15 cellular contexts compared by ENCODE assay signal in the genomic region with DNA sequence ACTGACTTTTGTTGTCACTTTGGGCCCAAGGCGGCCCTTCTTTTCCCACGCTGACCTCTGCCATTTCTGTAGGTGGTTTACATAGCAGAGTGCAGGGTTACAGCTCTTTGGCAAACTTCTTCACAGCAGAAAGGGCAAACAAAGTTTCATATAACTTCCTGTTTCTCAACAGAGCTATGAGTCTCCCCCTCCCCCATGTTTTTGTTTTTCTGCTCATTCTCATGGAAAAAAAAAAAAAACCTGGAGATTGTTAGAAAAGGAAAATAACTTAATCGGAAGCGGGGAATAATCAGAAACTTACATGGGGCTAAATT.
DNase-seq lines count a peak whose midpoint lies in the region; ATAC-seq, FAIRE-seq and TF ChIP-seq lines count a peak whose summit lies in the region.
"Had no signal": no experiment of that assay in that cellular context is flagged by ENCODE, and none has a peak within 500 bp of the region (broad histone marks: within the 10 kb centered on the region; RNA-seq: fewer than 3 reads in every experiment).

No MANE protein-coding gene starts in this region.

- H3K36me3 ChIP-seq in left ventricle myocardium inferior (no peaks in the 10 kb centered on the region), HepG2 (replicated peaks in 1 of 2; ENCODE audit: control insufficient read depth in 1 of 2, insufficient read depth in 2 of 2, low read length in 2 of 2) (no peaks in the 10 kb centered on the region)
- H3K36me3 ChIP-seq: SJCRH30 had no signal

- no peak for TF ChIP-seq RAD21 in HepG2 (CRISPR knock-in tag; IDR thresholded peaks at IDR 0.05)

- H3K4me1 ChIP-seq in left ventricle myocardium inferior, result no peaks in the 10 kb centered on the region
- H3K4me1 ChIP-seq in HepG2 (ENCODE audit: insufficient read depth, low read length), result peaks cover 14% of the 10 kb centered on the region
- H3K4me1 ChIP-seq: SJCRH30 had no signal

- WGBS in HepG2 (ENCODE audit: low lambda C conversion rate), result 31% methylated on average over 4 of the region's 4 CpGs

- peak overlapping the region; percentile 14; the same call in 1 of the 2 replicates for H3K4me2 ChIP-seq in HepG2 (ENCODE audit: low read depth, low read length)

- H3K4me1 Mint-ChIP-seq in chondrocyte (ENCODE audit: low read depth), result peaks cover 14% of the 10 kb centered on the region

- H2AFZ ChIP-seq in HepG2 (ENCODE audit: low read length), result no peak overlapping the region

- TF ChIP-seq CTCF in left ventricle myocardium inferior (IDR thresholded peaks at IDR 0.05; ENCODE audit: borderline replicate concordance) (no peak), HepG2 (CRISPR knock-in tag; IDR thresholded peaks at IDR 0.05) (no peak), chondrocyte (IDR thresholded peaks at IDR 0.05) (no peak)

- H3K4me3 ChIP-seq in left ventricle myocardium inferior (no peak overlapping the region), HepG2 (replicated peaks in 1 of 3; ENCODE audit: insufficient read depth in 1 of 3, low read depth in 2 of 3, low read length in 3 of 3) (no peak overlapping the region)
- H3K4me3 ChIP-seq: SJCRH30 had no signal

- DNase-seq in left ventricle myocardium inferior (no peak), Right ventricle myocardium inferior (ENCODE audit: missing footprints) (no peak), amniotic epithelial cell (ENCODE audit: low read depth) (peak; percentile 39), HepG2 (ENCODE audit: low spot score) (peak; percentile 7), activated gamma-delta T cell (lab: John Stamatoyannopoulos, UW) (no peak), NCI-H1417 (lab: John Stamatoyannopoulos, UW) (no peak), chondrocyte (ENCODE audit: low spot score) (no peak), HPDE6-E6E7 (ENCODE audit: extremely low spot score) (no peak)
- DNase-seq: ACHN; activated CD4-positive, CD25-positive, alpha-beta regulatory T cell; activated T-cell treated with anti-CD3 and anti-CD28 coated beads, Interleukin-2, amount 50 U/mL, for 24 hours; DMS153; NCI-H1048 had no signal

- H3K27ac Mint-ChIP-seq in chondrocyte (ENCODE audit: unreplicated experiment), result no peak overlapping the region
- H3K27ac Mint-ChIP-seq: activated T-cell treated with anti-CD3 and anti-CD28 coated beads, Interleukin-2, amount 50 U/mL, for 24 hours had no signal

- H3K27ac ChIP-seq in left ventricle myocardium inferior (replicated peaks) (peak overlapping the region; percentile 56), HepG2 (ENCODE audit: extremely low read length, insufficient read depth, low read length) (no peak overlapping the region)
- H3K27ac ChIP-seq: SJCRH30 had no signal

- H3K4me3 Mint-ChIP-seq in chondrocyte (ENCODE audit: unreplicated experiment), result no peak overlapping the region
- H3K4me3 Mint-ChIP-seq: activated T-cell treated with anti-CD3 and anti-CD28 coated beads, Interleukin-2, amount 50 U/mL, for 24 hours had no signal

- H3K9me3 ChIP-seq in left ventricle myocardium inferior (replicated peaks), result no peaks in the 10 kb centered on the region
- H3K9me3 ChIP-seq in HepG2 (ENCODE audit: low read length), result no peaks in the 10 kb centered on the region
- H3K9me3 ChIP-seq: SJCRH30 had no signal

- H4K20me1 ChIP-seq in HepG2 (ENCODE audit: insufficient read depth, low read length), result no peaks in the 10 kb centered on the region

- TF ChIP-seq POLR2A in HepG2 (IDR thresholded peaks at IDR 0.05; ENCODE audit: insufficient read depth in 1 of 2, low read depth in 2 of 2, low read length in 2 of 2), result no peak

- ATAC-seq in Right ventricle myocardium inferior, result no peak
- peak; percentile 54; the same call in 1 of the 3 replicates for ATAC-seq in HepG2

- TF ChIP-seq EP300 in HepG2 (IDR thresholded peaks at IDR 0.05; ENCODE audit: low read depth in 2 of 2, low read length in 2 of 2) (no peak), HepG2 (CRISPR knock-in tag; IDR thresholded peaks at IDR 0.05; ENCODE audit: borderline replicate concordance) (no peak)

- BruUV-seq in HepG2 (replicated peaks; lab: Mats Ljungman, UMichigan), result no TSS peak

- FAIRE-seq in HepG2 (lab: Jason Lieb, UNC), result no peak
- FAIRE-seq: GM12891 had no signal

- H3K9ac ChIP-seq in HepG2 (ENCODE audit: insufficient read depth, low read depth, low read length), result no peak overlapping the region

- POLR2A ChIA-PET in HepG2 (lab: Yijun Ruan, JAX), result no interaction called here

- no peaks in the 10 kb centered on the region for H3K79me2 ChIP-seq in HepG2 (ENCODE audit: insufficient read depth, low read length)

- H3K27me3 ChIP-seq in left ventricle myocardium inferior (ENCODE audit: low read depth), result no peaks in the 10 kb centered on the region
- H3K27me3 ChIP-seq in HepG2 (ENCODE audit: control insufficient read depth in 1 of 2, insufficient read depth in 2 of 2, low read length in 2 of 2), result no peaks in the 10 kb centered on the region; a peak in 1 of 5 replicates
- H3K27me3 ChIP-seq: SJCRH30 had no signal

- in situ Hi-C loops in HepG2 (cut with HindIII; ENCODE audit: extremely low pct_ligation_motif_present, low pct_unique_long_range_greater_than_20kb), result no loop called here

- intact Hi-C loops in left ventricle myocardium inferior (cut with micrococcal nuclease), result no loop called here
- intact Hi-C loops in Right ventricle myocardium inferior (cut with DNase I), result no loop called here
- intact Hi-C loops in HepG2 (cut with micrococcal nuclease; ENCODE audit: unreplicated experiment), result no loop called here

- H3K36me3 Mint-ChIP-seq in chondrocyte (ENCODE audit: low read depth), result no peaks in the 10 kb centered on the region

- H3K9me3 Mint-ChIP-seq in chondrocyte (ENCODE audit: low read depth), result no peaks in the 10 kb centered on the region
- H3K9me3 Mint-ChIP-seq: activated T-cell treated with anti-CD3 and anti-CD28 coated beads, Interleukin-2, amount 50 U/mL, for 24 hours had no signal

- H3K27me3 Mint-ChIP-seq in chondrocyte (ENCODE audit: low read depth), result no peaks in the 10 kb centered on the region

- CTCF ChIA-PET in HepG2 (lab: Yijun Ruan, JAX; ENCODE audit: low intra/inter-chr PET ratio, low total read pairs), result no interaction called here

TF ChIP-seq in HepG2, 621 proteins besides CTCF, POLR2A, EP300 and RAD21 (continues in another document):
- TF ChIP-seq, protein P1, sequence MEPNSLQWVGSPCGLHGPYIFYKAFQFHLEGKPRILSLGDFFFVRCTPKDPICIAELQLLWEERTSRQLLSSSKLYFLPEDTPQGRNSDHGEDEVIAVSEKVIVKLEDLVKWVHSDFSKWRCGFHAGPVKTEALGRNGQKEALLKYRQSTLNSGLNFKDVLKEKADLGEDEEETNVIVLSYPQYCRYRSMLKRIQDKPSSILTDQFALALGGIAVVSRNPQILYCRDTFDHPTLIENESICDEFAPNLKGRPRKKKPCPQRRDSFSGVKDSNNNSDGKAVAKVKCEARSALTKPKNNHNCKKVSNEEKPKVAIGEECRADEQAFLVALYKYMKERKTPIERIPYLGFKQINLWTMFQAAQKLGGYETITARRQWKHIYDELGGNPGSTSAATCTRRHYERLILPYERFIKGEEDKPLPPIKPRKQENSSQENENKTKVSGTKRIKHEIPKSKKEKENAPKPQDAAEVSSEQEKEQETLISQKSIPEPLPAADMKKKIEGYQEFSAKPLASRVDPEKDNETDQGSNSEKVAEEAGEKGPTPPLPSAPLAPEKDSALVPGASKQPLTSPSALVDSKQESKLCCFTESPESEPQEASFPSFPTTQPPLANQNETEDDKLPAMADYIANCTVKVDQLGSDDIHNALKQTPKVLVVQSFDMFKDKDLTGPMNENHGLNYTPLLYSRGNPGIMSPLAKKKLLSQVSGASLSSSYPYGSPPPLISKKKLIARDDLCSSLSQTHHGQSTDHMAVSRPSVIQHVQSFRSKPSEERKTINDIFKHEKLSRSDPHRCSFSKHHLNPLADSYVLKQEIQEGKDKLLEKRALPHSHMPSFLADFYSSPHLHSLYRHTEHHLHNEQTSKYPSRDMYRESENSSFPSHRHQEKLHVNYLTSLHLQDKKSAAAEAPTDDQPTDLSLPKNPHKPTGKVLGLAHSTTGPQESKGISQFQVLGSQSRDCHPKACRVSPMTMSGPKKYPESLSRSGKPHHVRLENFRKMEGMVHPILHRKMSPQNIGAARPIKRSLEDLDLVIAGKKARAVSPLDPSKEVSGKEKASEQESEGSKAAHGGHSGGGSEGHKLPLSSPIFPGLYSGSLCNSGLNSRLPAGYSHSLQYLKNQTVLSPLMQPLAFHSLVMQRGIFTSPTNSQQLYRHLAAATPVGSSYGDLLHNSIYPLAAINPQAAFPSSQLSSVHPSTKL (CRISPR knock-in tag; IDR thresholded peaks at IDR 0.05), result peak; percentile 61
- TF ChIP-seq IRX3 (CRISPR knock-in tag; IDR thresholded peaks at IDR 0.05; ENCODE audit: borderline replicate concordance, low read depth) (no peak), ETV6 (CRISPR knock-in tag; conservative IDR thresholded peaks at IDR 0.05) (no peak), ELF3 (CRISPR knock-in tag; IDR thresholded peaks at IDR 0.05) (peak; percentile 53), ATF7-NPFF (CRISPR knock-in tag; IDR thresholded peaks at IDR 0.05; ENCODE audit: low read depth) (no peak), ONECUT2 (CRISPR knock-in tag; IDR thresholded peaks at IDR 0.05) (no peak), ZNF468 (CRISPR knock-in tag; IDR thresholded peaks at IDR 0.05) (no peak), NKX3-1 (CRISPR knock-in tag; IDR thresholded peaks at IDR 0.05) (no peak), NFE2 (CRISPR knock-in tag; IDR thresholded peaks at IDR 0.05) (no peak), CBX1 (IDR thresholded peaks at IDR 0.05; ENCODE audit: low read depth) (no peak), MYNN (CRISPR knock-in tag; IDR thresholded peaks at IDR 0.05; ENCODE audit: low read depth) (no peak), ZFP90 (CRISPR knock-in tag; IDR thresholded peaks at IDR 0.05; ENCODE audit: borderline replicate concordance) (no peak)
- TF ChIP-seq, protein P2, sequence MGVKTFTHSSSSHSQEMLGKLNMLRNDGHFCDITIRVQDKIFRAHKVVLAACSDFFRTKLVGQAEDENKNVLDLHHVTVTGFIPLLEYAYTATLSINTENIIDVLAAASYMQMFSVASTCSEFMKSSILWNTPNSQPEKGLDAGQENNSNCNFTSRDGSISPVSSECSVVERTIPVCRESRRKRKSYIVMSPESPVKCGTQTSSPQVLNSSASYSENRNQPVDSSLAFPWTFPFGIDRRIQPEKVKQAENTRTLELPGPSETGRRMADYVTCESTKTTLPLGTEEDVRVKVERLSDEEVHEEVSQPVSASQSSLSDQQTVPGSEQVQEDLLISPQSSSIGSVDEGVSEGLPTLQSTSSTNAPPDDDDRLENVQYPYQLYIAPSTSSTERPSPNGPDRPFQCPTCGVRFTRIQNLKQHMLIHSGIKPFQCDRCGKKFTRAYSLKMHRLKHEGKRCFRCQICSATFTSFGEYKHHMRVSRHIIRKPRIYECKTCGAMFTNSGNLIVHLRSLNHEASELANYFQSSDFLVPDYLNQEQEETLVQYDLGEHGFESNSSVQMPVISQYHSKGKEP (CRISPR knock-in tag; IDR thresholded peaks at IDR 0.05), result no peak

Comparison
In these comparisons a context has a peak if more than half of its experiments do, and no peak if none do; other contexts are left out.
1. DNase-seq: peak in amniotic epithelial cell (single experiment) and HepG2 (single experiment); none in left ventricle myocardium inferior (single experiment), Right ventricle myocardium inferior (single experiment), activated gamma-delta T cell (single experiment), NCI-H1417 (0 of 3), chondrocyte (single experiment) and HPDE6-E6E7 (single experiment).